ENCODE assay signal across 8 cellular contexts in genomic region chr2:74421248-74421870, GRCh38. TPM values are rescaled to one million over a fixed set of nuclear protein-coding genes. Genes with fewer than 3 reads are reported as not detected.
DNase-seq lines count a peak whose midpoint lies in the region; TF ChIP-seq lines count a peak whose summit lies in the region.

TSS of gene C2orf81 (minus strand) at chr2:74421619. CDS start at chr2:74421560, 59 bp downstream.
TSS of gene WDR54 (plus strand) at chr2:74421730. CDS start at chr2:74422154, 424 bp downstream.

- H2BK15ac ChIP-seq in neuronal stem cell (ENCODE audit: low read length), result no peak within 1 kb of the TSS

- TF ChIP-seq CTCF in foreskin fibroblast (IDR thresholded peaks at IDR 0.05; ENCODE audit: low read depth, low read length), result no peak

- H3K79me1 ChIP-seq in neuronal stem cell (ENCODE audit: low read depth, low read length), result peaks cover 10% of the 10 kb centered on the region

- DNase-seq in HAP-1 (ENCODE audit: low spot score in 2 of 2) (peak; percentile 80 to 94), MG63 (peak; percentile 86), SHP77 (lab: John Stamatoyannopoulos, UW) (peak; percentile 91 to 94), activated gamma-delta T cell (lab: John Stamatoyannopoulos, UW) (peak; percentile 89), foreskin fibroblast (peak; percentile 91 to 98), neuronal stem cell (ENCODE audit: low spot score) (peak; percentile 91), substantia nigra (lab: John Stamatoyannopoulos, UW) (peak in 36 of 49 donors; percentile 20 to 93 (median 50))

- H2BK12ac ChIP-seq in neuronal stem cell (ENCODE audit: low read length), result peak within 1 kb of the TSS; percentile 41

- H3K36me3 ChIP-seq in ES-I3 (ENCODE audit: insufficient read depth, low read length) (no peaks in the 10 kb centered on the region), HAP-1 (replicated peaks) (peaks cover 12% of the 10 kb centered on the region), MG63 (no peaks in the 10 kb centered on the region), neuronal stem cell (replicated peaks in 1 of 2; ENCODE audit: control insufficient read depth in 2 of 2, insufficient read depth in 2 of 2, low read length in 2 of 2) (peaks cover 20 to 28% of the 10 kb centered on the region in 2 donors)

- H3K18ac ChIP-seq in neuronal stem cell (ENCODE audit: low read length), result peak within 1 kb of the TSS; percentile 99

- in situ Hi-C loops in HAP-1 (cut with MboI; ENCODE audit: low sequenced_read_pairs), result no loop called here

- H2AK5ac ChIP-seq in neuronal stem cell (ENCODE audit: low read depth, low read length), result peak within 1 kb of the TSS; percentile 64

- peak within 1 kb of the TSS; percentile 96 for H3K23ac ChIP-seq in neuronal stem cell (ENCODE audit: low read depth, low read length, poor library complexity)

- H3K4ac ChIP-seq in neuronal stem cell (ENCODE audit: low read length), result no peak within 1 kb of the TSS

- peak within 1 kb of the TSS; percentile 81 for H2BK120ac ChIP-seq in neuronal stem cell (ENCODE audit: low read depth, low read length)

- no CpG with 5 or more reads among the region's 56 CpGs for WGBS in neuronal stem cell (ENCODE audit: extremely low coverage in 2 of 2, insufficient read length in 2 of 2, insufficient replicate concordance in 1 of 2), 2 donors

- H3K14ac ChIP-seq in neuronal stem cell (ENCODE audit: low read length), result peak within 1 kb of the TSS; percentile 82

- H3K9me3 ChIP-seq in ES-I3 (ENCODE audit: control insufficient read depth, insufficient read depth, low read length) (no peaks in the 10 kb centered on the region), HAP-1 (no peaks in the 10 kb centered on the region), MG63 (no peaks in the 10 kb centered on the region), neuronal stem cell (replicated peaks in 1 of 2; ENCODE audit: control insufficient read depth in 2 of 2, insufficient read depth in 1 of 2, low read depth in 1 of 2, low read length in 2 of 2) (no peaks in the 10 kb centered on the region)

- peak within 1 kb of the TSS; percentile 97 for H2AFZ ChIP-seq in neuronal stem cell (ENCODE audit: low read length)

- H3K9ac ChIP-seq in ES-I3 (ENCODE audit: low read depth, low read length), result peak within 1 kb of the TSS; percentile 86
- peak within 1 kb of the TSS; percentile 98 for H3K9ac ChIP-seq in neuronal stem cell (ENCODE audit: low read depth, low read length, poor library complexity)

- H3K4me3 ChIP-seq in HAP-1, result peak within 1 kb of the TSS; percentile 64
- peak within 1 kb of the TSS; percentile 58 for H3K4me3 ChIP-seq in MG63
- peak within 1 kb of the TSS; percentile 76 to 90 for H3K4me3 ChIP-seq in foreskin fibroblast (ENCODE audit: low read depth in 1 of 2, low read length in 2 of 2)
- peak within 1 kb of the TSS; percentile 87 to 94 for H3K4me3 ChIP-seq in neuronal stem cell (ENCODE audit: low read length in 2 of 2)

- no peak within 1 kb of the TSS for H4K91ac ChIP-seq in neuronal stem cell (ENCODE audit: low read depth, low read length, poor library complexity)

- H3K4me1 ChIP-seq in ES-I3 (ENCODE audit: insufficient read depth, low read length), result no peaks in the 10 kb centered on the region
- H3K4me1 ChIP-seq in HAP-1, result no peaks in the 10 kb centered on the region; the same call in 1 of the 2 replicates
- H3K4me1 ChIP-seq in neuronal stem cell (ENCODE audit: control insufficient read depth in 2 of 2, insufficient read depth in 1 of 2, low read depth in 1 of 2, low read length in 2 of 2), result peaks cover 0 to 7% of the 10 kb centered on the region in 2 donors

- peak within 1 kb of the TSS; percentile 96 for H3K4me2 ChIP-seq in neuronal stem cell (ENCODE audit: insufficient read depth, low read length, poor library complexity, severe bottlenecking)

- peak within 1 kb of the TSS; percentile 43 for H4K8ac ChIP-seq in neuronal stem cell (ENCODE audit: low read depth, low read length)

- H3K27ac ChIP-seq in neuronal stem cell (replicated peaks; ENCODE audit: low read length), result peak within 1 kb of the TSS; percentile 96
- peak within 1 kb of the TSS; percentile 68 for H3K27ac ChIP-seq in substantia nigra (ENCODE audit: low read depth, low read length, poor library complexity, severe bottlenecking)

- H3K27me3 ChIP-seq in HAP-1 (ENCODE audit: low read depth), result no peaks in the 10 kb centered on the region
- no peaks in the 10 kb centered on the region for H3K27me3 ChIP-seq in MG63
- H3K27me3 ChIP-seq in neuronal stem cell (ENCODE audit: control insufficient read depth in 3 of 3, insufficient read depth in 3 of 3, low read depth in 1 of 3, low read length in 3 of 3), result no peaks in the 10 kb centered on the region

- peak within 1 kb of the TSS; percentile 95 for H2BK5ac ChIP-seq in neuronal stem cell (ENCODE audit: low read length)

RNA-seq across cellular contexts. Expression of gene C2orf81, which starts in this region (rescaled TPM):
- total RNA-seq in MG63 (2014; rRNA removed; shearing (Covaris generic); ENCODE audit: low replicate concordance), result not detected in 2 replicates
- 9.5 TPM for polyA plus RNA-seq in neuronal stem cell (2013, experiment 1 of 2)
- 9.0 TPM for polyA plus RNA-seq in neuronal stem cell (2013, experiment 2 of 2)

RNA-seq across cellular contexts. Expression of gene WDR54, which starts in this region (rescaled TPM):
- 25.3 and 26.9 TPM in 2 replicates for total RNA-seq in MG63 (2014; rRNA removed; shearing (Covaris generic); ENCODE audit: low replicate concordance)
- 53.6 TPM for polyA plus RNA-seq in neuronal stem cell (2013, experiment 1 of 2)
- polyA plus RNA-seq in neuronal stem cell (2013, experiment 2 of 2), result 50.0 TPM

Comparison
In these comparisons a context has a peak if more than half of its experiments do, and no peak if none do; other contexts are left out.
1. Peak in every context shown above with its lines: DNase-seq, H3K4me3 ChIP-seq and H3K27ac ChIP-seq.